In the genomic region with DNA sequence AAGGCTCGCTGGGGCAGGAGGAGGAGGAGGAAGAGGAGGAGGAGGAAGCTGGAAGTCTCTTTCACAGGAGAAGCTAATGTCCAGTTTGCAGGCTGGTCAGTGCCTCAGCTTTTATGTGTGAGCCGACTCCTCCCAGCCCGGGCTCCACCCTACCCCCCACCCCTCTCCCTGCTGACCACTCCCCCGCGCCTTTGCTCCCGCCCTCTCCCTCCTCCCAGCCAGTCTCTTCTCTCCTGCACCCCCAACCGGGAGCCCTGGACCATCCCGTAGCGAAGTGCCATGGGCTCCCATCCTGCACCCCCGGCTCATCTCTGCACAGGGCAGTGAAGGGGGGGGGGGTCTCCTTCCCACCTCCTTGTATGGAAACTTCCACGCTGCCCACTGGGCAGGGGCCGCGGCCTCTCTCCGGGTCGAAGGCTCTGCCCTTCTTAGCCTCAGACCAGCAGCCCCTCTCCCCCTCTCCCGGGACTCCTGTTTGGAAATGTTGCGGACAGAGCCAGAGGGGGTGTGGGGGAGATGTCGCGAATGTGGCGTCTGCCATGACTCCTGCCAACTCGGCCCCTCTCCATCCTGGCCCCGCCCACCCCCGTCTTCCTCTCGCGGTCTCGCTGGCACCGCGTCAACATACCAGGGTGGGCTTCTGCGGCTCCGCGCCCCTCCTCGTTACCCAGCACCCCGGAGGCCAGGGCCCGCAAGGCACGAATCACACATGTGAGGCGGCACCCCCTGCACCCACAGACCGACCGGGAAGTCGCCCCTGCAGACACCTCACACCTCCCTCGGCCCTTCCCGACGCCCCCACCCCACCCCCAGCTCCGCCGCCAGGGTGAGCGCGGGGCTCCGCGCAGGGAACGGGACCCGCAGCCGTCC, we compare ENCODE assay signal across 8 cellular contexts. TPM values are rescaled to one million over a fixed set of nuclear protein-coding genes. Genes with fewer than 3 reads are reported as not detected.
DNase-seq lines count a peak whose midpoint lies in the region; ATAC-seq and TF ChIP-seq lines count a peak whose summit lies in the region.

No MANE protein-coding gene starts in this region.

- no peak overlapping the region for H3K27ac Mint-ChIP-seq in effector memory CD8-positive, alpha-beta T cell
- no peak overlapping the region for H3K27ac Mint-ChIP-seq in naive B cell

- CTCF ChIA-PET in BJ (lab: Yijun Ruan, JAX): interaction anchor here (0.6 to 6.4 kb wide), 11 partner anchors 9 to 426 kb away, joined by 3 to 58 read pairs (median 5); no protein-coding TSS in a partner anchor

- H3K36me3 Mint-ChIP-seq in effector memory CD8-positive, alpha-beta T cell (ENCODE audit: insufficient read depth): no peaks in the 10 kb centered on the region
- H3K36me3 Mint-ChIP-seq in naive B cell: no peaks in the 10 kb centered on the region

- in situ Hi-C loops in GM13976 (cut with MboI; ENCODE audit: low sequenced_read_pairs, unreplicated experiment): no loop called here

- POLR2A ChIA-PET in BJ (lab: Charles Lee): interaction anchor here (0.6 to 1.3 kb wide), 4 partner anchors 13 to 41 kb away, joined by 3 to 11 read pairs (median 4); no protein-coding TSS in a partner anchor

- no peak for ATAC-seq in effector memory CD8-positive, alpha-beta T cell (replicated peaks)
- ATAC-seq in naive B cell (ENCODE audit: low read depth in 2 of 2): peak in 1 of 2 donors; percentile 30

- H3K27me3 ChIP-seq in BJ (ENCODE audit: control insufficient read depth, insufficient read depth, low read length): peaks cover 14% of the 10 kb centered on the region

- H3K27me3 Mint-ChIP-seq in effector memory CD8-positive, alpha-beta T cell: peaks cover 64 to 81% of the 10 kb centered on the region in 2 donors
- peaks cover 24 to 76% (median 72%) of the 10 kb centered on the region in 3 donors for H3K27me3 Mint-ChIP-seq in naive B cell

- H3K4me1 Mint-ChIP-seq in effector memory CD8-positive, alpha-beta T cell (ENCODE audit: low read depth in 2 of 2): peaks cover 0 to 4% of the 10 kb centered on the region in 2 donors
- H3K4me1 Mint-ChIP-seq in naive B cell: peaks cover 14 to 28% (median 15%) of the 10 kb centered on the region in 3 donors

- DNase-seq in BJ (ENCODE audit: low read depth): peak; percentile 35
- DNase-seq in NCI-H1105 treated with DMSO at 0.1 percent for 48 hours (lab: John Stamatoyannopoulos, UW): peak; percentile 37
- DNase-seq in effector memory CD8-positive, alpha-beta T cell: no peak
- no peak for DNase-seq in naive B cell
- DNase-seq in T1000 (lab: John Stamatoyannopoulos, UW): no peak
- DNase-seq in OCI-M2 (lab: John Stamatoyannopoulos, UW; ENCODE audit: unreplicated experiment): no peak
- no peak for DNase-seq in occipital lobe (lab: John Stamatoyannopoulos, UW)
- no peak for DNase-seq in GM13976 (ENCODE audit: low spot score)

- TF ChIP-seq CTCF in BJ (IDR thresholded peaks at IDR 0.05; ENCODE audit: insufficient read depth, low read depth, low read length) (no peak), GM13976 (IDR thresholded peaks at IDR 0.05; ENCODE audit: borderline replicate concordance, control extremely low read depth, extremely low read depth, insufficient read depth, missing control alignments) (no peak)

- H3K9me3 Mint-ChIP-seq in effector memory CD8-positive, alpha-beta T cell: no peaks in the 10 kb centered on the region
- no peaks in the 10 kb centered on the region for H3K9me3 Mint-ChIP-seq in naive B cell

- peaks cover 7% of the 10 kb centered on the region for H3K36me3 ChIP-seq in BJ (ENCODE audit: control insufficient read depth, insufficient read depth, low read length)

- peak overlapping the region; percentile 58 for H3K4me3 ChIP-seq in BJ (ENCODE audit: low read depth, low read length)

- peak overlapping the region; percentile 54 to 56 for H3K4me3 Mint-ChIP-seq in effector memory CD8-positive, alpha-beta T cell
- H3K4me3 Mint-ChIP-seq in naive B cell: peak overlapping the region; percentile 33 to 82 (median 66)

RNA-seq across cellular contexts. Expression of a gene that starts 1.8 kb away (rescaled TPM):
- polyA plus RNA-seq in BJ (2011; rRNA removed) (20.3 and 20.4 TPM in 2 replicates), naive B cell (ENCODE audit: low read depth in 6 of 6) (not detected)
- 32.1 and 98.2 TPM in 2 replicates for polyA minus RNA-seq in BJ (2011; rRNA and poly(A)+ RNA removed)
- 25.6 TPM for total RNA-seq in occipital lobe

RNA-seq across cellular contexts. Expression of a gene that starts 23.6 kb away (rescaled TPM):
- polyA plus RNA-seq in BJ (2011; rRNA removed) (not detected in 2 replicates), naive B cell (ENCODE audit: low read depth in 6 of 6) (not detected)
- polyA minus RNA-seq in BJ (2011; rRNA and poly(A)+ RNA removed): not detected in 2 replicates
- total RNA-seq in occipital lobe: not detected

RNA-seq across cellular contexts. Expression of a gene that starts 34.2 kb away (rescaled TPM):
- not detected in 2 replicates for polyA plus RNA-seq in BJ (2011; rRNA removed)
- polyA minus RNA-seq in BJ (2011; rRNA and poly(A)+ RNA removed): not detected in 2 replicates
- not detected for polyA plus RNA-seq in naive B cell (ENCODE audit: low read depth in 6 of 6)
- not detected for total RNA-seq in occipital lobe

Comparison
In these comparisons a context has a peak if more than half of its experiments do, and no peak if none do; other contexts are left out.
1. DNase-seq: peak in BJ (single experiment) and NCI-H1105 treated with DMSO at 0.1 percent for 48 hours (single experiment); none in effector memory CD8-positive, alpha-beta T cell (0 of 3), naive B cell (single experiment), T1000 (single experiment), OCI-M2 (single experiment), occipital lobe (single experiment) and GM13976 (single experiment).
2. RNA of a gene that starts 1.8 kb away (polyA plus RNA-seq): 20.3 to 20.4 TPM in BJ; not detected in naive B cell; every median in the first group is over 10 times any median in the second.